9 cellular contexts compared by ENCODE assay signal in genomic region chr4:104465620-104466019, GRCh38. TPM values are rescaled to one million over a fixed set of nuclear protein-coding genes. Genes with fewer than 3 reads are reported as not detected.
"Had no signal": no experiment of that assay in that cellular context is flagged by ENCODE, and none has a peak within 500 bp of the region (broad histone marks: within the 10 kb centered on the region; RNA-seq: fewer than 3 reads in every experiment).

No MANE protein-coding gene starts in this region.

- FAIRE-seq: HTR-8/SVneo had no signal

- ATAC-seq: GM23338, HCT116 had no signal

- DNase-seq: H7, HFFc6, Karpas-422, KBM-7 had no signal

- H3K4me2 ChIP-seq: GM23338, KMS-11 had no signal

- H3K27ac ChIP-seq: KMS-11 had no signal

- H3K9me3 Mint-ChIP-seq: GM23338 had no signal

- H3K27ac Mint-ChIP-seq: GM23338, HFFc6 had no signal

- H3K36me3 ChIP-seq: HAP-1 had no signal

- H3K9ac ChIP-seq: KMS-11 had no signal

- H3K4me1 ChIP-seq: HAP-1 had no signal

- H3K9me3 ChIP-seq: HAP-1 had no signal

- H3K4me3 ChIP-seq: GM23338, HAP-1 had no signal

- H2AFZ ChIP-seq: GM23338 had no signal

- H3K4me3 Mint-ChIP-seq: GM23338, HFFc6 had no signal

RNA-seq across cellular contexts. Expression of gene CXXC4, which starts 29.1 kb away (rescaled TPM):
- total RNA-seq: HFFc6 had no signal
